ENCODE assay signal across 8 cellular contexts in the genomic region with DNA sequence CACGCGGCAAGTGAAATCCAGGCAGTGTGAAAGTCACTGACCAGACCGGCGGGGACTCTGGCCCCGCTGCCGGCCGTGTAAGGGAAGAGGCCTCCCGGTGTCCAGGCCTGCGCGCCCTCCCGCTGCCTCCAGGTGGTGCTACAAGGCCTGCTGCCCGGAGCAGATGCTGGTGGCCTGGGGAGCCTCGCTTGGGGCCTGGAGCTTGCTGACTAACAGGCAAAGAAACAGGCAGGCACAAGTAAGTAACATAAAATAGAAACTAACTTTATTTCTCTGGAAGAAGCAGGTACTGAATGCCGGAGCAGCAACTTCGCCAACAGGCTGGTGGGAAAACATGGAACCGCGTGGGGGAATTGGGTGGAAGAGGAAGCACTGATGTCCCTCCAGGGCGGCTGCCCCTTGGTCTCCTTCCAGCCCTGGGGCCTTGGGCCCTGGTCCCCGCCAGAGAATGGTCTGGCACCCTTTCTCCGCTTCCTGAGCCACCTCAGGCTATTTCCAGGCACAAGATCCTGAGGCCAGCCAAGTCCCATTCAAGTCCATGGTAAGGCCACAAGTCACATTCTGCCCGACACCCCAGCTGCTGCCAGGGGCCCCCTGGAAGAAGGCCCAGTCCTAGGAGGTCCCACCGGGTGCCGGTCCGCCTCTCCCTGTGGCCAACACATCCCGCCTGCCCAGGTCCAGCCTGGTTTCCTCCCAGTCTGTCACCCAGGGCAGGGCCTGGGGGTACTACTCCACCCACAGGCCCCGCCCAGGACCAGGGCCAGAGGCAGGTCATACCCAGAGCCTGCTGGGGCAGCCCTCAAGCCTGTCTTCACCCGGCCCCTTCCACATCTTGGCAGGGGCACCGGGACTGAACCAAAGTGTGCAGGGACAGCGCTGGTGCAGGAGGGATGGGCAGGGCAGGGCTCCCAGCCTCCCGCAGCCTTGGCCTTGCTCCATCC. TPM values are rescaled to one million over a fixed set of nuclear protein-coding genes. Genes with fewer than 3 reads are reported as not detected.
A peak's percentile ranks its signal among the peaks of the same experiment; 100 is the strongest.
DNase-seq lines count a peak whose midpoint lies in the region; ATAC-seq and TF ChIP-seq lines count a peak whose summit lies in the region.

No MANE protein-coding gene starts in this region.

- no peaks in the 10 kb centered on the region for H3K9me3 ChIP-seq in CD4-positive, alpha-beta T cell (ENCODE audit: control insufficient read depth, low read length)
- H3K9me3 ChIP-seq in esophagus muscularis mucosa = no peaks in the 10 kb centered on the region

- no peaks in the 10 kb centered on the region for H3K27me3 ChIP-seq in CD4-positive, alpha-beta T cell (ENCODE audit: control insufficient read depth, insufficient read depth, low read length)
- H3K27me3 ChIP-seq in esophagus muscularis mucosa = no peaks in the 10 kb centered on the region

- TF ChIP-seq EP300 in esophagus muscularis mucosa (IDR thresholded peaks at IDR 0.05) = no peak

- peak; percentile 42 to 70 (median 50) for DNase-seq in CD4-positive, alpha-beta T cell
- peak; percentile 84 for DNase-seq in OCI-M1 (lab: John Stamatoyannopoulos, UW)
- DNase-seq in activated T-cell treated with anti-CD3 and anti-CD28 coated beads, Interleukin-2, amount 50 U/mL, for 24 hours = peak; percentile 80
- DNase-seq in esophagus muscularis mucosa (ENCODE audit: extremely low spot score) = peak; percentile 95
- DNase-seq in stimulated activated CD8-positive, alpha-beta memory T cell treated with anti-CD3 and anti-CD28 coated beads, Interleukin-7, amount 100 ng/mL, for 48 hours (ENCODE audit: extremely low read depth in 1 of 2, low read depth in 1 of 2) = peak; percentile 52 to 54
- no peak for DNase-seq in NCI-H2081 treated with DMSO at 0.1 percent for 48 hours (lab: John Stamatoyannopoulos, UW)

- peaks cover 10 to 27% (median 25%) of the 10 kb centered on the region in 4 donors for H3K4me1 ChIP-seq in esophagus muscularis mucosa

- H3K4me1 Mint-ChIP-seq in CD4-positive, alpha-beta T cell (ENCODE audit: low read depth) = peaks cover 5% of the 10 kb centered on the region
- peaks cover 14% of the 10 kb centered on the region for H3K4me1 Mint-ChIP-seq in activated T-cell treated with anti-CD3 and anti-CD28 coated beads, Interleukin-2, amount 50 U/mL, for 24 hours (ENCODE audit: low read depth)
- H3K4me1 Mint-ChIP-seq in nephron = peaks cover 17% of the 10 kb centered on the region

- no peak overlapping the region for H3K27ac Mint-ChIP-seq in CD4-positive, alpha-beta T cell
- peak overlapping the region; percentile 63 for H3K27ac Mint-ChIP-seq in activated T-cell treated with anti-CD3 and anti-CD28 coated beads, Interleukin-2, amount 50 U/mL, for 24 hours
- H3K27ac Mint-ChIP-seq in nephron = no peak overlapping the region

- intact Hi-C loops in CD4-positive, alpha-beta T cell (cut with DNase I, micrococcal nuclease) = loop anchor here (1.0 to 5.0 kb wide), 3 partner anchors 51 to 591 kb away; partner anchors contain the start of gene XXYLT1 (in 1 of the 2)
- intact Hi-C loops in esophagus muscularis mucosa (cut with DNase I) = no loop called here

- no peak overlapping the region for H3K27ac ChIP-seq in CD4-positive, alpha-beta T cell (ENCODE audit: low read depth, low read length)
- peak overlapping the region; percentile 69 to 84 (median 74) for H3K27ac ChIP-seq in esophagus muscularis mucosa (replicated peaks in 1 of 4)

- peaks cover 17% of the 10 kb centered on the region for H3K36me3 Mint-ChIP-seq in CD4-positive, alpha-beta T cell (ENCODE audit: low read depth)
- peaks cover 24% of the 10 kb centered on the region for H3K36me3 Mint-ChIP-seq in activated T-cell treated with anti-CD3 and anti-CD28 coated beads, Interleukin-2, amount 50 U/mL, for 24 hours (ENCODE audit: low read depth)
- H3K36me3 Mint-ChIP-seq in nephron (ENCODE audit: low read depth) = peaks cover 13% of the 10 kb centered on the region

- WGBS in esophagus muscularis mucosa = 45% methylated on average over 23 of the region's 30 CpGs

- POLR2A ChIA-PET in CD4-positive, alpha-beta T cell (lab: Charles Lee) = interaction anchor here (1.4 kb wide), 1 partner anchor 52 kb away, joined by 5 read pairs; no protein-coding TSS in a partner anchor

- TF ChIP-seq POLR2A in esophagus muscularis mucosa (IDR thresholded peaks at IDR 0.05; ENCODE audit: low read depth) = no peak

- CTCF ChIA-PET in CD4-positive, alpha-beta T cell (lab: Charles Lee) = interaction anchor here (0.6 to 2.0 kb wide), 9 partner anchors 12 to 52 kb away, joined by 3 to 17 read pairs (median 5); partner anchors contain the start of gene TNK2

- no peaks in the 10 kb centered on the region for H3K27me3 Mint-ChIP-seq in CD4-positive, alpha-beta T cell
- no peaks in the 10 kb centered on the region for H3K27me3 Mint-ChIP-seq in activated T-cell treated with anti-CD3 and anti-CD28 coated beads, Interleukin-2, amount 50 U/mL, for 24 hours
- peaks cover 9% of the 10 kb centered on the region for H3K27me3 Mint-ChIP-seq in nephron (ENCODE audit: low read depth)

- no peak overlapping the region for H3K4me3 Mint-ChIP-seq in CD4-positive, alpha-beta T cell
- no peak overlapping the region for H3K4me3 Mint-ChIP-seq in activated T-cell treated with anti-CD3 and anti-CD28 coated beads, Interleukin-2, amount 50 U/mL, for 24 hours
- no peak overlapping the region for H3K4me3 Mint-ChIP-seq in nephron

- H3K36me3 ChIP-seq in esophagus muscularis mucosa = peaks cover 19 to 38% (median 30%) of the 10 kb centered on the region in 4 donors

- no peaks in the 10 kb centered on the region for H3K9me3 Mint-ChIP-seq in CD4-positive, alpha-beta T cell
- no peaks in the 10 kb centered on the region for H3K9me3 Mint-ChIP-seq in activated T-cell treated with anti-CD3 and anti-CD28 coated beads, Interleukin-2, amount 50 U/mL, for 24 hours
- H3K9me3 Mint-ChIP-seq in nephron = no peaks in the 10 kb centered on the region

- no peak overlapping the region for H3K4me3 ChIP-seq in esophagus muscularis mucosa

- peak; percentile 78 for ATAC-seq in CD4-positive, alpha-beta T cell (ENCODE audit: poor library complexity)
- peak; percentile 71 for ATAC-seq in HG02610 (IDR thresholded peaks at IDR 0.05; ENCODE audit: unreplicated experiment)

- peak; percentile 73 for TF ChIP-seq CTCF in CD4-positive, alpha-beta T cell (IDR thresholded peaks at IDR 0.05)
- TF ChIP-seq CTCF in esophagus muscularis mucosa (IDR thresholded peaks at IDR 0.05) (peak; percentile 94 to 99 (median 98)), nephron (IDR thresholded peaks at IDR 0.05; ENCODE audit: unreplicated experiment in 3 of 3) (peak; percentile 92 to 94 (median 94))

RNA-seq across cellular contexts. Expression of gene TNK2, which starts 45.0 kb away (rescaled TPM):
- total RNA-seq in CD4-positive, alpha-beta T cell = 100 to 1,000 TPM; 161 to 171 TPM
- 10 to 100 TPM; 16.4 to 42.3 (median 28.3) TPM for total RNA-seq in esophagus muscularis mucosa

RNA-seq across cellular contexts. Expression of gene MUC4, which starts 51.7 kb away (rescaled TPM):
- total RNA-seq in CD4-positive, alpha-beta T cell = not detected
- total RNA-seq in esophagus muscularis mucosa = under 1 TPM in 3 of 4 donors, not detected in 1; 0.19 to 0.63 (median 0.42) TPM
